7 cellular contexts compared by ENCODE assay signal in the genomic region with DNA sequence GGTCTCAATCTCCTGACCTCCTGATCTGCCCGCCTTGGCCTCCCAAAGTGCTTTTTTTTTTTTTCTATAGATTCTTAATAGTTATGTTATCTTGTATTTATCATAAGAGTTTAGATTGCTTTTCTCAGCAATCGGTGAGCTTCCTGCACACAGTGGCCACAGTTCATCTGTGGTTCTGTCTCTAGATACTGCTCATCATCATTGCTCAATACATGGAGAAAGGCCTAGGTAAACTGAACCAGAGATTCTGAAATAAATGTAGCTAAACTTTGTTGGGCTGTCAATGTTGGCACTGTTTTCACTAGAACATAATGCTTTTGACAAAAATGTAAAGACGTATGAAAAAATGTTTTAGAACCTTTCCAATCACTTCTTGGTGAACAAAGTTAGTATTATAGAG. TPM values are rescaled to one million over a fixed set of nuclear protein-coding genes. Genes with fewer than 3 reads are reported as not detected.
"Had no signal": no experiment of that assay in that cellular context is flagged by ENCODE, and none has a peak within 500 bp of the region (broad histone marks: within the 10 kb centered on the region; RNA-seq: fewer than 3 reads in every experiment).

No MANE protein-coding gene starts in this region.

- DNase-seq: H9, HCEC 1CT had no signal

- ATAC-seq: GM23338 had no signal

- FAIRE-seq: H1, H54, HTR-8/SVneo had no signal

- H3K4me3 ChIP-seq: GM23338 had no signal

- H3K4me2 ChIP-seq: GM23338 had no signal

RNA-seq across cellular contexts. Expression of gene LIMCH1, which starts 50.1 kb away (rescaled TPM):
- polyA plus RNA-seq: IgD-negative memory B cell had no signal
